In the genomic region with DNA sequence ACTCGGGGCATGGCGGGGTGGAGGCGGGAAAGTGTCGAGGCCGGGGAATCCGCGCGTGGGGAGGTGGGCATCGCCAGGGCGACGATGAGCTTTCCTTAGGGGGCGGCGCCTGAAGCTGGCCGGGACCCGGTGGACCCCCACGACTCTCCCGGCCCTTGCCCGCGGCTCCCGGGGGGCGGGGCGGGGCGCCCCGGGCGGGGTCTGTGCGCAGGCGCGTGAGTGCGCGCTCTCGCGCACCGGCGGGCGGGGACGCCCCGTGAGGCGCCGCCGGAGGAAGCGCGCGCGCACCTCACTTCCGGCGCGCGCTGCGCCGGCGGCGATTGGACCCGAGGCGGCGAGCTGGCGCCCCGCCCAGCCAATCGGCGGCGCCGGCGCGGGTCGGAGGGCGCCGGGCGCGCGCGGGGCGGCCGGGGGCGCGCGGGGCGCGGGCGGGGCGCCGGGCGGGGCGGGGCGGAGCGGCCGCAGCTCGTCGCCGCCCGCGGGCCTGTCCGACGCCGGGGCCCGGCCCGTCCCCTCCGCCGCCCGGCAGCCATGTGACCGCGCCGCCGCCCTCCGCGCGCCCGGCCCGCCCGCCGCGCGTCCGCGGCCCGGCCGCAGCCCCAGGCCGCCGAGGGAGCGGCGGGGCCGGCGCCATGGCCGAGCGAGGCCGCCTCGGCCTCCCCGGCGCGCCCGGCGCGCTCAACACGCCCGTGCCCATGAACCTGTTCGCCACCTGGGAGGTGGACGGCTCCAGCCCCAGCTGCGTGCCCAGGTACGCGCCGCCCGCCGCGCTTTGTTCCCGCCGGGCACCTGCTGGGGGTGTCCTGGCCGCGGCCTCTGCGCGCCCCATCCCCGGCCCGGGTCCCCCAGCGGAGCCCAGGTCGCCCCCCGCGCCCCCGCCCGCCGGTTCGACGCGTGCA, we compare ENCODE assay signal across 8 cellular contexts. TPM values are rescaled to one million over a fixed set of nuclear protein-coding genes. Genes with fewer than 3 reads are reported as not detected.
A peak's percentile ranks its signal among the peaks of the same experiment; 100 is the strongest.
DNase-seq lines count a peak whose midpoint lies in the region; ATAC-seq and TF ChIP-seq lines count a peak whose summit lies in the region.

PACS2 (plus strand) TSS at position 462 of the 899 bp plus-strand sequence; CDS start at position 633, 171 bp downstream.

- H3K9me3 Mint-ChIP-seq in IgD-negative memory B cell: no peaks in the 10 kb centered on the region
- H3K9me3 Mint-ChIP-seq in nephron progenitor cell: no peaks in the 10 kb centered on the region

- no peak for TF ChIP-seq CTCF in RWPE1 (conservative IDR thresholded peaks at IDR 0.05; ENCODE audit: low read depth)
- TF ChIP-seq CTCF in nephron progenitor cell (IDR thresholded peaks at IDR 0.05): no peak

- H3K36me3 ChIP-seq in subcutaneous abdominal adipose tissue (ENCODE audit: control insufficient read depth in 5 of 5, insufficient read depth in 5 of 5, low read length in 5 of 5): no peaks in the 10 kb centered on the region

- peak; percentile 40 for ATAC-seq in GM21447 (IDR thresholded peaks at IDR 0.05; ENCODE audit: unreplicated experiment)

- H3K9me3 ChIP-seq in subcutaneous abdominal adipose tissue (ENCODE audit: control insufficient read depth in 5 of 5, low read length in 5 of 5): no peaks in the 10 kb centered on the region

- H3K27ac Mint-ChIP-seq in IgD-negative memory B cell: peak within 1 kb of the TSS; percentile 92 to 94 (median 93)
- peak within 1 kb of the TSS; percentile 69 for H3K27ac Mint-ChIP-seq in nephron progenitor cell

- H3K27me3 Mint-ChIP-seq in IgD-negative memory B cell (no peaks in the 10 kb centered on the region), nephron progenitor cell (ENCODE audit: low read depth, poor library complexity) (peaks cover 22% of the 10 kb centered on the region)

- CTCF ChIA-PET in RWPE1 (lab: Yijun Ruan, JAX): interaction anchor here (0.5 to 0.7 kb wide), 2 partner anchors 14 to 437 kb away, joined by 3 read pairs; partner anchors contain the start of gene BRF1

- H3K4me1 Mint-ChIP-seq in IgD-negative memory B cell: peaks cover 9 to 11% (median 10%) of the 10 kb centered on the region in 3 donors
- peaks cover 16% of the 10 kb centered on the region for H3K4me1 Mint-ChIP-seq in nephron progenitor cell

- H3K27ac ChIP-seq in RWPE1: peak within 1 kb of the TSS; percentile 85
- peak within 1 kb of the TSS; percentile 74 for H3K27ac ChIP-seq in subcutaneous abdominal adipose tissue (ENCODE audit: low read depth, low read length)

- no peaks in the 10 kb centered on the region for H3K27me3 ChIP-seq in subcutaneous abdominal adipose tissue (ENCODE audit: control insufficient read depth in 5 of 5, insufficient read depth in 4 of 5, low read length in 5 of 5)

- peaks cover 10 to 44% (median 39%) of the 10 kb centered on the region in 5 donors for H3K4me1 ChIP-seq in subcutaneous abdominal adipose tissue (ENCODE audit: control insufficient read depth in 5 of 5, insufficient read depth in 5 of 5, low read length in 5 of 5)

- DNase-seq in DMS 273 treated with DMSO at 0.1 percent for 48 hours (lab: John Stamatoyannopoulos, UW): peak; percentile 35
- peak; percentile 97 for DNase-seq in RWPE1 (ENCODE audit: low spot score)
- DNase-seq in activated effector memory CD4-positive, alpha-beta T cell treated with anti-CD3 and anti-CD28 coated beads, Interleukin-2, amount 50 U/mL, for 16 hours: peak; percentile 92
- peak; percentile 64 for DNase-seq in fibroblast of the conjunctiva (ENCODE audit: low read depth)
- peak; percentile 79 for DNase-seq in nephron progenitor cell

- POLR2A ChIA-PET in RWPE1 (lab: Yijun Ruan, JAX; ENCODE audit: low non-redundant PET): interaction anchor here (0.5 kb wide), 1 partner anchor 19 kb away, joined by 4 read pairs; no protein-coding TSS in a partner anchor

- peak within 1 kb of the TSS in 4 of 5 donors; percentile 64 to 79 (median 70) for H3K9ac ChIP-seq in subcutaneous abdominal adipose tissue (ENCODE audit: low read length in 5 of 5)

- peak within 1 kb of the TSS; percentile 87 to 95 (median 92) for H3K4me3 Mint-ChIP-seq in IgD-negative memory B cell
- peak within 1 kb of the TSS; percentile 84 for H3K4me3 Mint-ChIP-seq in nephron progenitor cell

- H3K36me3 Mint-ChIP-seq in IgD-negative memory B cell (no peaks in the 10 kb centered on the region), nephron progenitor cell (ENCODE audit: low read depth) (peaks cover 6% of the 10 kb centered on the region)

- peak within 1 kb of the TSS; percentile 67 to 78 (median 76) for H3K4me3 ChIP-seq in subcutaneous abdominal adipose tissue (ENCODE audit: low read depth in 1 of 5, low read length in 5 of 5)

RNA-seq across cellular contexts. Expression of gene PACS2, which starts in this region (rescaled TPM):
- 3.8 TPM for polyA plus RNA-seq in IgD-negative memory B cell

Comparison
In these comparisons a context has a peak if more than half of its experiments do, and no peak if none do; other contexts are left out.
1. Peak in every context shown above with its lines: DNase-seq, ATAC-seq, H3K4me3 ChIP-seq and H3K27ac ChIP-seq.
2. DNase-seq: peak in every context shown above with its lines; median percentile 97 in RWPE1; 92 in activated effector memory CD4-positive, alpha-beta T cell treated with anti-CD3 and anti-CD28 coated beads, Interleukin-2, amount 50 U/mL, for 16 hours; 79 in nephron progenitor cell; 64 in fibroblast of the conjunctiva; 35 in DMS 273 treated with DMSO at 0.1 percent for 48 hours.